1 cellular context compared by ENCODE assay signal in genomic region chr14:103073876-103074698, GRCh38.
A peak's percentile ranks its signal among the peaks of the same experiment; 100 is the strongest.
TF ChIP-seq lines count a peak whose summit lies in the region.

No MANE protein-coding gene starts in this region.

TF ChIP-seq in GM12878, 131 proteins besides CTCF, POLR2A, EP300 and RAD21:
- TF ChIP-seq RELB (IDR thresholded peaks at IDR 0.05; ENCODE audit: low read depth) = no peak
- no peak for TF ChIP-seq USF2 (IDR thresholded peaks at IDR 0.05; ENCODE audit: borderline replicate concordance, low read depth, low read length)
- no peak for TF ChIP-seq BMI1 (IDR thresholded peaks at IDR 0.05; ENCODE audit: borderline replicate concordance)
- no peak for TF ChIP-seq RFX5 (IDR thresholded peaks at IDR 0.05; ENCODE audit: low read depth, low read length)
- TF ChIP-seq ATF7 (IDR thresholded peaks at IDR 0.05; ENCODE audit: low read depth) = no peak
- TF ChIP-seq EED (IDR thresholded peaks at IDR 0.05; ENCODE audit: low read depth) = no peak
- no peak for TF ChIP-seq JUND (IDR thresholded peaks at IDR 0.05; ENCODE audit: low read depth, low read length)
- TF ChIP-seq RUNX3 (IDR thresholded peaks at IDR 0.05; ENCODE audit: low read length) = 0 out of 2 replicates have a peak, but pooled peaks have one; percentile 20
- 0 out of 3 replicates have a peak, but pooled peaks of 1 of the 2 experiments have one; percentile 19 for TF ChIP-seq EGR1 (IDR thresholded peaks at IDR 0.05; ENCODE audit: borderline replicate concordance in 1 of 2, low read depth in 2 of 2, low read length in 2 of 2)
- TF ChIP-seq SIX5 (IDR thresholded peaks at IDR 0.05; ENCODE audit: low read depth, low read length, severe bottlenecking) = no peak
- TF ChIP-seq IRF3 (IDR thresholded peaks at IDR 0.05) = no peak
- TF ChIP-seq ZNF622 (IDR thresholded peaks at IDR 0.05) = no peak
- TF ChIP-seq CBX3 (IDR thresholded peaks at IDR 0.05; ENCODE audit: borderline replicate concordance, low read depth) = no peak
- TF ChIP-seq PAX5 (IDR thresholded peaks at IDR 0.05; ENCODE audit: borderline replicate concordance, low read depth, low read length) = 0 out of 2 replicates have a peak, but pooled peaks have one; percentile 39
- no peak for TF ChIP-seq MTA2 (IDR thresholded peaks at IDR 0.05; ENCODE audit: low read depth)
- 0 out of 2 replicates have a peak, but pooled peaks have one; percentile 14 for TF ChIP-seq NR2F1 (conservative IDR thresholded peaks at IDR 0.05)
- TF ChIP-seq ZNF217 (IDR thresholded peaks at IDR 0.05) = no peak
- TF ChIP-seq TBL1XR1 (IDR thresholded peaks at IDR 0.05; ENCODE audit: low read depth, low read length) = no peak
- TF ChIP-seq MTA3 (IDR thresholded peaks at IDR 0.05; ENCODE audit: borderline replicate concordance, low read length) = no peak
